Comparison of ENCODE assay signal across 8 cellular contexts in genomic region chr3:44992555-44993470, GRCh38. TPM values are rescaled to one million over a fixed set of nuclear protein-coding genes. Genes with fewer than 3 reads are reported as not detected.
DNase-seq lines count a peak whose midpoint lies in the region; ATAC-seq and TF ChIP-seq lines count a peak whose summit lies in the region.

No MANE protein-coding gene starts in this region.

- H3F3A ChIP-seq in SK-N-SH (replicated peaks; ENCODE audit: insufficient read depth): no peaks in the 10 kb centered on the region

- DNase-seq in Right ventricle myocardium inferior (ENCODE audit: missing footprints) (peak; percentile 73), cardiac septum (ENCODE audit: low spot score) (no peak), SK-N-SH (peak; percentile 36), germinal center (ENCODE audit: low spot score) (peak; percentile 18), dedifferentiated amniotic fluid mesenchymal stem cell (ENCODE audit: extremely low spot score) (no peak), NCI-H2107 treated with DMSO at 0.1 percent for 48 hours (lab: John Stamatoyannopoulos, UW; ENCODE audit: unreplicated experiment) (no peak)

- CTCF ChIA-PET in SK-N-SH (lab: Yijun Ruan, JAX): interaction anchor here (0.6 to 3.1 kb wide), 15 partner anchors 9 to 687 kb away, joined by 3 to 17 read pairs (median 4); partner anchors contain the start of genes EXOSC7 and ZDHHC3

- POLR2A ChIA-PET in SK-N-SH (lab: Yijun Ruan, JAX): no interaction called here

- 0 out of 2 replicates have a peak, but pooled peaks cover 5% of the 10 kb centered on the region for H4K20me1 ChIP-seq in SK-N-SH (ENCODE audit: insufficient read depth)

- H3K4me1 ChIP-seq in SK-N-SH (ENCODE audit: control insufficient read depth in 1 of 2, insufficient read depth in 2 of 2, low read depth in 1 of 2, low read length in 1 of 2) (peaks cover 31 to 34% of the 10 kb centered on the region in 2 experiments; a peak in 3 of 4 replicates), subcutaneous abdominal adipose tissue (ENCODE audit: control insufficient read depth in 5 of 5, insufficient read depth in 5 of 5, low read length in 5 of 5) (peaks cover 3 to 43% (median 33%) of the 10 kb centered on the region in 5 donors)

- H3K4me3 ChIP-seq in SK-N-SH (ENCODE audit: low read depth in 2 of 2, low read length in 1 of 2) (peak overlapping the region in 1 of 2 experiments; percentile 35; a peak in 1 of 4 replicates), subcutaneous abdominal adipose tissue (ENCODE audit: low read depth in 1 of 5, low read length in 5 of 5) (no peak overlapping the region)

- peak; percentile 37; the same call in 1 of the 2 replicates for TF ChIP-seq RAD21 in SK-N-SH (IDR thresholded peaks at IDR 0.05; ENCODE audit: low read length)

- H3K27ac ChIP-seq in SK-N-SH (ENCODE audit: low read depth in 2 of 2, low read length in 1 of 2): 0 out of 4 replicates have a peak overlapping the region, but pooled peaks of 1 of the 2 experiments have one; percentile 30
- peak overlapping the region; percentile 25 for H3K27ac ChIP-seq in subcutaneous abdominal adipose tissue (ENCODE audit: low read depth, low read length)

- no peak overlapping the region for H3K9ac ChIP-seq in SK-N-SH
- no peak overlapping the region for H3K9ac ChIP-seq in subcutaneous abdominal adipose tissue (ENCODE audit: low read length in 5 of 5)

- no peak overlapping the region for H3K4me2 ChIP-seq in SK-N-SH

- peaks cover 8 to 41% of the 10 kb centered on the region in 2 experiments for H3K36me3 ChIP-seq in SK-N-SH (replicated peaks in 1 of 2; ENCODE audit: control insufficient read depth in 1 of 2, insufficient read depth in 2 of 2, low read length in 1 of 2)
- peaks cover 2 to 40% (median 17%) of the 10 kb centered on the region in 5 donors for H3K36me3 ChIP-seq in subcutaneous abdominal adipose tissue (ENCODE audit: control insufficient read depth in 5 of 5, insufficient read depth in 5 of 5, low read length in 5 of 5)

- no peaks in the 10 kb centered on the region for H3K9me3 ChIP-seq in SK-N-SH
- H3K9me3 ChIP-seq in subcutaneous abdominal adipose tissue (ENCODE audit: control insufficient read depth in 5 of 5, low read length in 5 of 5): no peaks in the 10 kb centered on the region

- peak; percentile 68 for TF ChIP-seq CTCF in SK-N-SH (IDR thresholded peaks at IDR 0.05)

- no peak for ATAC-seq in Right ventricle myocardium inferior
- no peak for ATAC-seq in HG02885 (IDR thresholded peaks at IDR 0.05; ENCODE audit: poor library complexity, unreplicated experiment)

- no peaks in the 10 kb centered on the region for H3K9me2 ChIP-seq in SK-N-SH

- H2AFZ ChIP-seq in SK-N-SH (ENCODE audit: low read depth): no peak overlapping the region

- no peak for TF ChIP-seq EP300 in SK-N-SH (IDR thresholded peaks at IDR 0.05; ENCODE audit: borderline replicate concordance in 1 of 2, low read depth in 1 of 2, low read length in 1 of 2)

- WGBS in SK-N-SH (ENCODE audit: low lambda C conversion rate): 72% methylated on average over 7 of the region's 7 CpGs

- H3K79me2 ChIP-seq in SK-N-SH (ENCODE audit: insufficient read depth): peaks cover 13% of the 10 kb centered on the region; the same call in 1 of the 2 replicates

- H3K27me3 ChIP-seq in SK-N-SH (ENCODE audit: insufficient read depth) (no peaks in the 10 kb centered on the region), subcutaneous abdominal adipose tissue (ENCODE audit: control insufficient read depth in 5 of 5, insufficient read depth in 4 of 5, low read length in 5 of 5) (no peaks in the 10 kb centered on the region)

- intact Hi-C loops in Right ventricle myocardium inferior (cut with DNase I): no loop called here
- intact Hi-C loops in cardiac septum (cut with DNase I): loop anchor here (5.0 kb wide), 1 partner anchor 44 kb away; no protein-coding TSS in a partner anchor

TF ChIP-seq in SK-N-SH, 30 proteins besides CTCF, POLR2A, EP300 and RAD21:
- peak; percentile 23; the same call in 1 of the 2 replicates for TF ChIP-seq SMC3 (IDR thresholded peaks at IDR 0.05; ENCODE audit: low read depth, low read length)
- no peak for TF ChIP-seq ZBTB33 (IDR thresholded peaks at IDR 0.05; ENCODE audit: borderline replicate concordance, low read depth)

RNA-seq across cellular contexts. Expression of gene EXOSC7, which starts 16.8 kb away (rescaled TPM):
- total RNA-seq in Right ventricle myocardium inferior (23.1 TPM), cardiac septum (29.6 TPM)
- polyA plus RNA-seq in SK-N-SH (2012; rRNA removed): 83.5 and 96.4 TPM in 2 replicates
- 94.3 and 94.9 TPM in 2 replicates for polyA plus RNA-seq in SK-N-SH (2012; cell fraction: cytosol; rRNA removed)
- 66.6 and 68.4 TPM in 2 replicates for polyA plus RNA-seq in SK-N-SH (2012; cell fraction: nucleus; rRNA removed)

RNA-seq across cellular contexts. Expression of gene ZDHHC3, which starts 16.8 kb away (rescaled TPM):
- total RNA-seq in Right ventricle myocardium inferior: 35.8 TPM
- 43.8 TPM for total RNA-seq in cardiac septum
- polyA plus RNA-seq in SK-N-SH (2012; rRNA removed): 60.7 and 72.3 TPM in 2 replicates
- polyA plus RNA-seq in SK-N-SH (2012; cell fraction: cytosol; rRNA removed): 45.7 and 63.4 TPM in 2 replicates
- polyA plus RNA-seq in SK-N-SH (2012; cell fraction: nucleus; rRNA removed): 51.3 and 65.3 TPM in 2 replicates

RNA-seq across cellular contexts. Expression of gene CLEC3B, which starts 33.3 kb away (rescaled TPM):
- total RNA-seq in Right ventricle myocardium inferior (70.8 TPM), cardiac septum (77.1 TPM)
- 0.16 and 0.46 TPM in 2 replicates for polyA plus RNA-seq in SK-N-SH (2012; rRNA removed)
- 0.05 and 0.23 TPM in 2 replicates for polyA plus RNA-seq in SK-N-SH (2012; cell fraction: cytosol; rRNA removed)
- 2.1 and 3.1 TPM in 2 replicates for polyA plus RNA-seq in SK-N-SH (2012; cell fraction: nucleus; rRNA removed)

Comparison
In these comparisons a context has a peak if more than half of its experiments do, and no peak if none do; other contexts are left out.
1. DNase-seq: peak in Right ventricle myocardium inferior (single experiment), SK-N-SH (single experiment) and germinal center (single experiment); none in cardiac septum (single experiment), dedifferentiated amniotic fluid mesenchymal stem cell (single experiment) and NCI-H2107 treated with DMSO at 0.1 percent for 48 hours (single experiment).